ENCODE assay signal across 22 cellular contexts in the genomic region with DNA sequence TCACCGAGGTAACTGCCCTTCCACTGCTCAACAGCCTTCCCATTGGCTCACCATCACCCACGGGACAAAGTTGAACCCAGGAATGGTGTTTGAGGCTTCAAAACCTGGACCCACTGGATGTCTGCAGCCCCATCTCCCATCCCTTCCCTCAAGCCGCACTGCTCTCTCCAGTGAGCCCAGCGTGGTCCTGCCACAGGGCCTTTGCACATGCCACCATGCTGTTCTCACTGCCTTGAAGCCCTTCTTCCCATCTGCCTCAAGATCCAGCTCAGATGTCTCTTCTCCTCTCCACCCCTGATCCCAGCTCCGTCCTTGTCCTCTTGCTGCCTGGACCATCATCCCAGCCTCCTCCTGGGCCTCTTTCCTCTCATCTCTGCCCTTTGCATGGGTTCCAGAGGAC. TPM values are rescaled to one million over a fixed set of nuclear protein-coding genes. Genes with fewer than 3 reads are reported as not detected.
DNase-seq lines count a peak whose midpoint lies in the region; ATAC-seq, FAIRE-seq and TF ChIP-seq lines count a peak whose summit lies in the region.
"Had no signal": no experiment of that assay in that cellular context is flagged by ENCODE, and none has a peak within 500 bp of the region (broad histone marks: within the 10 kb centered on the region; RNA-seq: fewer than 3 reads in every experiment).

No MANE protein-coding gene starts in this region.

- no TSS peak for BruUV-seq in Calu3 (replicated peaks; lab: Mats Ljungman, UMichigan)

- POLR2A ChIA-PET in T-cell (lab: Charles Lee) (interaction anchor here in 1 of 2 donors (0.8 kb wide), 1 partner anchor 20 kb away, joined by 6 read pairs; no protein-coding TSS in a partner anchor), H1 (lab: Charles Lee; ENCODE audit: partially characterized antibody) (interaction anchor here (0.7 to 4.0 kb wide), 3 partner anchors 10 to 217 kb away, joined by 3 to 48 read pairs (median 4); a partner anchor contains a TSS), SK-N-SH (lab: Yijun Ruan, JAX) (no interaction called here)

- H3F3A ChIP-seq in SK-N-SH (replicated peaks; ENCODE audit: insufficient read depth) = no peaks in the 10 kb centered on the region
- no peaks in the 10 kb centered on the region for H3F3A ChIP-seq in MM.1S (ENCODE audit: insufficient read depth, low read length)

- H3K4me3 Mint-ChIP-seq in Calu3 (ENCODE audit: low read depth, unreplicated experiment) (no peak overlapping the region), T-cell (no peak overlapping the region)
- H3K4me3 Mint-ChIP-seq: CD4-positive, CD25-positive, alpha-beta regulatory T cell; CD8-positive, alpha-beta memory T cell had no signal

- H3K4me1 Mint-ChIP-seq in Calu3 (ENCODE audit: low read depth, unreplicated experiment) (peaks cover 13% of the 10 kb centered on the region), T-cell (peaks cover 19 to 32% (median 31%) of the 10 kb centered on the region in 3 donors)

- H3K27ac ChIP-seq in H1 (ENCODE audit: low read depth, low read length) (no peak overlapping the region), osteoblast (ENCODE audit: low read depth, low read length) (no peak overlapping the region), SK-N-SH (ENCODE audit: low read depth in 2 of 2, low read length in 1 of 2) (no peak overlapping the region), MM.1S (ENCODE audit: low read length) (no peak overlapping the region)
- H3K27ac ChIP-seq: GM23248 had no signal

- H3K79me1 ChIP-seq in H1 (ENCODE audit: low read depth, low read length) = peaks cover 6% of the 10 kb centered on the region

- CTCF ChIA-PET in Calu3 (lab: Charles Lee) = no interaction called here
- CTCF ChIA-PET in T-cell (lab: Charles Lee) = no interaction called here
- CTCF ChIA-PET in H1 (lab: Charles Lee; ENCODE audit: partially characterized antibody) = interaction anchor here (0.8 to 1.3 kb wide), 3 partner anchors 21 to 150 kb away, joined by 3 to 5 read pairs (median 3); no protein-coding TSS in a partner anchor
- CTCF ChIA-PET in SK-N-SH (lab: Yijun Ruan, JAX) = interaction anchor here (1.0 to 1.3 kb wide), 2 partner anchors 15 to 298 kb away, joined by 4 read pairs; no protein-coding TSS in a partner anchor

- DNase-seq in Calu3 (no peak), T-cell (no peak), H1 (ENCODE audit: low read depth in 1 of 2, low spot score in 2 of 2) (no peak), osteoblast (ENCODE audit: insufficient read length, low spot score, missing footprints) (peak; percentile 43), GM20000 (ENCODE audit: low spot score) (no peak), SK-N-SH (no peak), MM.1S (no peak)
- DNase-seq: BE2C; C1 segment of cervical spinal cord; CD4-positive, CD25-positive, alpha-beta regulatory T cell; CD8-positive, alpha-beta memory T cell; COR-L47; GM23248; H9; IMR-90; KBM-7 had no signal

- H3K9me3 Mint-ChIP-seq in Calu3 (ENCODE audit: low read depth, unreplicated experiment) (peaks cover 3% of the 10 kb centered on the region), T-cell (no peaks in the 10 kb centered on the region)

- H2BK20ac ChIP-seq in H1 (ENCODE audit: low read length) = no peak overlapping the region

- H2BK5ac ChIP-seq in H1 (ENCODE audit: low read depth, low read length) = no peak overlapping the region

- 0 out of 2 replicates have a peak overlapping the region, but pooled peaks have one; percentile 60 for H2AK5ac ChIP-seq in H1 (ENCODE audit: low read depth, low read length)

- H3K4me2 ChIP-seq in H1 (ENCODE audit: insufficient read depth in 1 of 2, low read depth in 2 of 2, low read length in 2 of 2) (no peak overlapping the region), osteoblast (ENCODE audit: insufficient read depth, low read length) (no peak overlapping the region), SK-N-SH (no peak overlapping the region), MM.1S (ENCODE audit: low read depth, low read length) (no peak overlapping the region)

- no peak overlapping the region for H3K23ac ChIP-seq in H1 (ENCODE audit: insufficient read length)

- H2BK12ac ChIP-seq in H1 (ENCODE audit: low read depth, low read length) = peak overlapping the region; percentile 27; the same call in 1 of the 2 replicates

- H4K20me1 ChIP-seq in H1 (replicated peaks in 1 of 2; ENCODE audit: control insufficient read depth in 1 of 2, insufficient read depth in 2 of 2, low read length in 2 of 2) = peaks cover 6 to 25% of the 10 kb centered on the region in 2 experiments
- no peaks in the 10 kb centered on the region for H4K20me1 ChIP-seq in osteoblast (ENCODE audit: insufficient read depth, low read length)
- H4K20me1 ChIP-seq in SK-N-SH (ENCODE audit: insufficient read depth) = no peaks in the 10 kb centered on the region
- H4K20me1 ChIP-seq in MM.1S (ENCODE audit: insufficient read depth, low read length) = no peaks in the 10 kb centered on the region

- H2AFZ ChIP-seq in H1 (ENCODE audit: low read length) (no peak overlapping the region), osteoblast (ENCODE audit: low read length) (no peak overlapping the region), SK-N-SH (ENCODE audit: low read depth) (no peak overlapping the region), MM.1S (ENCODE audit: low read length) (no peak overlapping the region)
- H2AFZ ChIP-seq: GM23248 had no signal

- peaks cover 27 to 59% (median 51%) of the 10 kb centered on the region in 4 experiments for H3K27me3 ChIP-seq in H1 (replicated peaks in 1 of 4; ENCODE audit: control insufficient read depth in 3 of 4, extremely low read depth in 1 of 4, insufficient read depth in 3 of 4, low read length in 3 of 4)
- peaks cover 37% of the 10 kb centered on the region for H3K27me3 ChIP-seq in osteoblast (ENCODE audit: insufficient read depth, low read length)
- H3K27me3 ChIP-seq in SK-N-SH (ENCODE audit: insufficient read depth) = peaks cover 34% of the 10 kb centered on the region
- peaks cover 42% of the 10 kb centered on the region for H3K27me3 ChIP-seq in MM.1S (replicated peaks; ENCODE audit: insufficient read depth, low read length)

- H4K91ac ChIP-seq in H1 (replicated peaks; ENCODE audit: insufficient read length, low read length) = no peak overlapping the region

- no peak overlapping the region for H4K8ac ChIP-seq in H1 (ENCODE audit: extremely low read depth, insufficient read depth, low read length)

- H3K4me1 ChIP-seq in H1 (replicated peaks in 1 of 4; ENCODE audit: control insufficient read depth in 3 of 4, insufficient read depth in 4 of 4, low read length in 3 of 4) (peaks cover 6 to 21% (median 9%) of the 10 kb centered on the region in 4 experiments), osteoblast (ENCODE audit: insufficient read depth, low read length) (no peaks in the 10 kb centered on the region), SK-N-SH (ENCODE audit: control insufficient read depth in 1 of 2, insufficient read depth in 2 of 2, low read depth in 1 of 2, low read length in 1 of 2) (peaks cover 0 to 6% of the 10 kb centered on the region in 2 experiments; a peak in 1 of 4 replicates), MM.1S (ENCODE audit: low read length) (no peaks in the 10 kb centered on the region)
- H3K4me1 ChIP-seq: BE2C had no signal

- no peak overlapping the region for H3K18ac ChIP-seq in H1 (ENCODE audit: extremely low read depth, low read length)

- TF ChIP-seq POLR2A in H1 (IDR thresholded peaks at IDR 0.05; ENCODE audit: control extremely low read depth in 1 of 2, low read depth in 2 of 2, low read length in 2 of 2) = no peak

- H3K9me2 ChIP-seq in SK-N-SH (no peaks in the 10 kb centered on the region), MM.1S (replicated peaks; ENCODE audit: insufficient read depth, low read length) (no peaks in the 10 kb centered on the region)

- H3K27me3 Mint-ChIP-seq in Calu3 (ENCODE audit: unreplicated experiment) (no peaks in the 10 kb centered on the region), T-cell (peaks cover 49 to 64% of the 10 kb centered on the region in 2 donors)

- H3K9me3 ChIP-seq in H1 (ENCODE audit: insufficient read depth in 2 of 2, low read depth in 1 of 2, low read length in 1 of 2) (no peaks in the 10 kb centered on the region), osteoblast (ENCODE audit: low read depth, low read length) (no peaks in the 10 kb centered on the region), SK-N-SH (no peaks in the 10 kb centered on the region), MM.1S (replicated peaks; ENCODE audit: insufficient read depth, low read length) (no peaks in the 10 kb centered on the region)
- H3K9me3 ChIP-seq: BE2C had no signal

- intact Hi-C loops in Calu3 (cut with micrococcal nuclease; ENCODE audit: unreplicated experiment) = no loop called here

- no peak for ATAC-seq in T-cell (replicated peaks in 1 of 4)

- FAIRE-seq in H1 (lab: Jason Lieb, UNC) = no peak
- FAIRE-seq: D721Med, G401.6, GM12891, GM19239, HTR-8/SVneo had no signal

- H3K4me3 ChIP-seq in H1 (ENCODE audit: extremely low read depth in 1 of 4, insufficient read depth in 2 of 4, low read depth in 3 of 4, low read length in 4 of 4) (no peak overlapping the region), osteoblast (ENCODE audit: insufficient read depth, low read length) (no peak overlapping the region), SK-N-SH (ENCODE audit: low read depth in 2 of 2, low read length in 1 of 2) (no peak overlapping the region), MM.1S (ENCODE audit: low read length) (no peak overlapping the region)
- H3K4me3 ChIP-seq: GM23248 had no signal

- H3K9ac ChIP-seq in H1 (replicated peaks in 1 of 4; ENCODE audit: extremely low read depth in 1 of 4, low read depth in 3 of 4, low read length in 3 of 4) (no peak overlapping the region), SK-N-SH (no peak overlapping the region), MM.1S (ENCODE audit: low read length) (no peak overlapping the region)
- H3K9ac ChIP-seq: GM23248 had no signal

- TF ChIP-seq EP300 in H1 (IDR thresholded peaks at IDR 0.05; ENCODE audit: borderline replicate concordance in 1 of 2, low read depth in 2 of 2, low read length in 2 of 2) = no peak
- TF ChIP-seq EP300 in SK-N-SH (IDR thresholded peaks at IDR 0.05; ENCODE audit: borderline replicate concordance in 1 of 2, low read depth in 1 of 2, low read length in 1 of 2) = no peak

- H3K56ac ChIP-seq in H1 (replicated peaks; ENCODE audit: insufficient read length, low read depth, low read length) = no peak overlapping the region

- H3K4ac ChIP-seq in H1 (replicated peaks; ENCODE audit: insufficient read length, low read depth, low read length) = no peak overlapping the region

- peaks cover 4% of the 10 kb centered on the region for H3K36me3 Mint-ChIP-seq in Calu3 (ENCODE audit: insufficient read depth, unreplicated experiment)
- no peaks in the 10 kb centered on the region for H3K36me3 Mint-ChIP-seq in T-cell
- H3K36me3 Mint-ChIP-seq: CD4-positive, CD25-positive, alpha-beta regulatory T cell had no signal

- TF ChIP-seq RAD21 in H1 (IDR thresholded peaks at IDR 0.05 in 1 of 2, conservative IDR thresholded peaks at IDR 0.05 in 1 of 2; ENCODE audit: low read depth in 2 of 2, low read length in 2 of 2) (no peak), SK-N-SH (IDR thresholded peaks at IDR 0.05; ENCODE audit: low read length) (no peak)

- H2BK120ac ChIP-seq in H1 (replicated peaks; ENCODE audit: low read depth, low read length) = no peak overlapping the region

- H2BK15ac ChIP-seq in H1 (ENCODE audit: low read length) = no peak overlapping the region

- no peak overlapping the region for H3K14ac ChIP-seq in H1 (ENCODE audit: insufficient read length)

- H4K5ac ChIP-seq in H1 (ENCODE audit: insufficient read length, low read depth, low read length) = no peak overlapping the region

- peaks cover 26% of the 10 kb centered on the region; the same call in 1 of the 2 replicates for H3K23me2 ChIP-seq in H1 (ENCODE audit: low read depth, low read length)

- TF ChIP-seq CTCF in Calu3 (IDR thresholded peaks at IDR 0.05; ENCODE audit: unreplicated experiment) (no peak), H1 (IDR thresholded peaks at IDR 0.05; ENCODE audit: control extremely low read depth in 1 of 3, insufficient read depth in 1 of 3, low read depth in 1 of 3, low read length in 3 of 3) (no peak), osteoblast (IDR thresholded peaks at IDR 0.05; ENCODE audit: extremely low read depth, low read depth, low read length) (no peak), GM20000 (IDR thresholded peaks at IDR 0.05; ENCODE audit: extremely low read depth, missing control alignments) (no peak), SK-N-SH (IDR thresholded peaks at IDR 0.05) (no peak), MM.1S (IDR thresholded peaks at IDR 0.05; ENCODE audit: low read length) (no peak)

- peak overlapping the region; percentile 10 for H3K27ac Mint-ChIP-seq in Calu3 (ENCODE audit: unreplicated experiment)
- peak overlapping the region; percentile 6 to 15 for H3K27ac Mint-ChIP-seq in T-cell
- H3K27ac Mint-ChIP-seq: CD4-positive, CD25-positive, alpha-beta regulatory T cell; CD8-positive, alpha-beta memory T cell; H9 had no signal

- no peaks in the 10 kb centered on the region for H3K79me2 ChIP-seq in H1 (ENCODE audit: control insufficient read depth in 1 of 2, insufficient read depth in 2 of 2, low read length in 2 of 2)
- no peaks in the 10 kb centered on the region for H3K79me2 ChIP-seq in osteoblast (ENCODE audit: insufficient read depth, low read length)
- no peaks in the 10 kb centered on the region for H3K79me2 ChIP-seq in SK-N-SH (ENCODE audit: insufficient read depth)
- no peaks in the 10 kb centered on the region for H3K79me2 ChIP-seq in MM.1S (ENCODE audit: low read length)

- no peaks in the 10 kb centered on the region for H3K36me3 ChIP-seq in H1 (ENCODE audit: control insufficient read depth in 2 of 4, insufficient read depth in 4 of 4, low read length in 3 of 4)
- H3K36me3 ChIP-seq in osteoblast (ENCODE audit: insufficient read depth, low read length) = no peaks in the 10 kb centered on the region
- no peaks in the 10 kb centered on the region for H3K36me3 ChIP-seq in SK-N-SH (replicated peaks in 1 of 2; ENCODE audit: control insufficient read depth in 1 of 2, insufficient read depth in 2 of 2, low read length in 1 of 2)
- H3K36me3 ChIP-seq in MM.1S (replicated peaks; ENCODE audit: insufficient read depth, low read length) = no peaks in the 10 kb centered on the region
- H3K36me3 ChIP-seq: BE2C had no signal

- WGBS in H1 (ENCODE audit: extremely low coverage in 1 of 2, insufficient coverage in 1 of 2, insufficient read length in 1 of 2, insufficient replicate concordance in 2 of 2, low coverage in 1 of 2, low lambda C conversion rate in 2 of 2, missing lambda C conversion rate in 1 of 2), 2 experiments = 77% methylated on average over 5 of the region's 5 CpGs; no CpG with 5 or more reads in 1 of the 2 experiments
- WGBS in SK-N-SH (ENCODE audit: low lambda C conversion rate) = 42% methylated on average over 5 of the region's 5 CpGs

RNA-seq across cellular contexts. Expression of a gene that starts 4.0 kb away (rescaled TPM):
- total RNA-seq in Calu3 (2022) (not detected in 2 replicates), T-cell (not detected), osteoblast (not detected in 2 replicates)
- 0.98 and 1.0 TPM in 2 replicates for total RNA-seq in H1 (2021; fragmentation: NEBNext Ultra II Directional; extraction: Animal tissue kit (Norgen Biotek cat#: 25700))
- polyA plus RNA-seq in H1 (2011; rRNA removed) (0.76 and 1.1 TPM in 2 replicates), SK-N-SH (2012; rRNA removed) (0.02 TPM in 1 of 2 replicates, not detected in the other)
- polyA plus RNA-seq in H1 (2011; cell fraction: cytosol; rRNA removed) = 0.54 TPM
- polyA plus RNA-seq in H1 (2011; cell fraction: nucleus; rRNA removed) = 1.2 TPM
- 0.58 to 1.3 TPM (median 1.1 TPM) in 4 replicates for polyA plus RNA-seq in H1 (2012, experiment 1 of 2)
- polyA plus RNA-seq in H1 (2012, experiment 2 of 2) = 0.34 TPM
- 0.91 TPM for polyA plus RNA-seq in H1 (2013, experiment 1 of 2)
- polyA plus RNA-seq in H1 (2013, experiment 2 of 2) = 1.0 TPM
- 0.63 and 0.82 TPM in 2 replicates for polyA minus RNA-seq in H1 (2011; rRNA and poly(A)+ RNA removed)
- polyA minus RNA-seq in H1 (2011; cell fraction: cytosol; rRNA and poly(A)+ RNA removed) = 0.66 TPM
- 1.00 TPM for polyA minus RNA-seq in H1 (2011; cell fraction: nucleus; rRNA and poly(A)+ RNA removed)
- 0.01 and 0.03 TPM in 2 replicates for polyA plus RNA-seq in SK-N-SH (2012; cell fraction: cytosol; rRNA removed)
- polyA plus RNA-seq in SK-N-SH (2012; cell fraction: nucleus; rRNA removed) = 0.02 and 0.04 TPM in 2 replicates
- total RNA-seq: A172; CD4-positive, CD25-positive, alpha-beta regulatory T cell; CD8-positive, alpha-beta memory T cell; GM23248; IMR-90 had no signal
- polyA plus RNA-seq: CD4-positive, CD25-positive, alpha-beta regulatory T cell; CD8-positive, alpha-beta memory T cell; GM23248; IMR-90 had no signal

RNA-seq across cellular contexts. Expression of a gene that starts 22.4 kb away (rescaled TPM):
- 41.6 and 44.9 TPM in 2 replicates for total RNA-seq in Calu3 (2022)
- total RNA-seq in T-cell = 10 to 100 TPM in 3 of 5 donors, 1 to 10 TPM in 2; 6.8 to 18.9 (median 14.7) TPM
- 96.9 and 106 TPM in 2 replicates for total RNA-seq in H1 (2021; fragmentation: NEBNext Ultra II Directional; extraction: Animal tissue kit (Norgen Biotek cat#: 25700))
- polyA plus RNA-seq in H1 (2011; rRNA removed) = 152 and 195 TPM in 2 replicates
- polyA plus RNA-seq in H1 (2011; cell fraction: cytosol; rRNA removed) = 149 TPM
- 148 TPM for polyA plus RNA-seq in H1 (2011; cell fraction: nucleus; rRNA removed)
- polyA plus RNA-seq in H1 (2012, experiment 1 of 2) = 52.8 to 109 TPM (median 103 TPM) in 4 replicates
- 112 TPM for polyA plus RNA-seq in H1 (2012, experiment 2 of 2)
- polyA plus RNA-seq in H1 (2013, experiment 1 of 2) = 63.1 TPM
- 61.5 TPM for polyA plus RNA-seq in H1 (2013, experiment 2 of 2)
- 22.8 and 24.5 TPM in 2 replicates for polyA minus RNA-seq in H1 (2011; rRNA and poly(A)+ RNA removed)
- 51.8 TPM for polyA minus RNA-seq in H1 (2011; cell fraction: cytosol; rRNA and poly(A)+ RNA removed)
- 69.9 TPM for polyA minus RNA-seq in H1 (2011; cell fraction: nucleus; rRNA and poly(A)+ RNA removed)
- 55.4 and 65.1 TPM in 2 replicates for total RNA-seq in osteoblast
- 60.9 and 65.4 TPM in 2 replicates for polyA plus RNA-seq in SK-N-SH (2012; rRNA removed)
- polyA plus RNA-seq in SK-N-SH (2012; cell fraction: cytosol; rRNA removed) = 31.2 and 47.8 TPM in 2 replicates
- polyA plus RNA-seq in SK-N-SH (2012; cell fraction: nucleus; rRNA removed) = 43.5 and 46.8 TPM in 2 replicates

RNA-seq across cellular contexts. Expression of a gene that starts 25.5 kb away (rescaled TPM):
- not detected in 2 replicates for total RNA-seq in Calu3 (2022)
- not detected for total RNA-seq in T-cell
- total RNA-seq in H1 (2021; fragmentation: NEBNext Ultra II Directional; extraction: Animal tissue kit (Norgen Biotek cat#: 25700)) = 3.2 and 3.6 TPM in 2 replicates
- 2.2 and 3.3 TPM in 2 replicates for polyA plus RNA-seq in H1 (2011; rRNA removed)
- 1.5 TPM for polyA plus RNA-seq in H1 (2011; cell fraction: cytosol; rRNA removed)
- polyA plus RNA-seq in H1 (2011; cell fraction: nucleus; rRNA removed) = 3.0 TPM
- polyA plus RNA-seq in H1 (2012, experiment 1 of 2) = 1.6 to 3.1 TPM (median 2.6 TPM) in 4 replicates
- 2.9 TPM for polyA plus RNA-seq in H1 (2012, experiment 2 of 2)
- polyA plus RNA-seq in H1 (2013, experiment 1 of 2) = 9.1 TPM
- 8.6 TPM for polyA plus RNA-seq in H1 (2013, experiment 2 of 2)
- polyA minus RNA-seq in H1 (2011; rRNA and poly(A)+ RNA removed) = 0.41 and 0.49 TPM in 2 replicates
- not detected for polyA minus RNA-seq in H1 (2011; cell fraction: cytosol; rRNA and poly(A)+ RNA removed)
- polyA minus RNA-seq in H1 (2011; cell fraction: nucleus; rRNA and poly(A)+ RNA removed) = 2.1 TPM
- not detected in 2 replicates for total RNA-seq in osteoblast
- not detected in 2 replicates for polyA plus RNA-seq in SK-N-SH (2012; rRNA removed)
- not detected in 2 replicates for polyA plus RNA-seq in SK-N-SH (2012; cell fraction: cytosol; rRNA removed)
- 0.27 and 0.29 TPM in 2 replicates for polyA plus RNA-seq in SK-N-SH (2012; cell fraction: nucleus; rRNA removed)
- total RNA-seq: A172; CD4-positive, CD25-positive, alpha-beta regulatory T cell; CD8-positive, alpha-beta memory T cell; GM23248; IMR-90 had no signal
- polyA plus RNA-seq: CD4-positive, CD25-positive, alpha-beta regulatory T cell; CD8-positive, alpha-beta memory T cell; GM23248; IMR-90 had no signal

RNA-seq across cellular contexts. Expression of a gene that starts 31.5 kb away (rescaled TPM):
- total RNA-seq in Calu3 (2022) (239 and 287 TPM in 2 replicates), T-cell (10 to 100 TPM; 27.5 to 75.2 (median 35.1) TPM), osteoblast (37.3 and 66.9 TPM in 2 replicates)
- 398 and 402 TPM in 2 replicates for total RNA-seq in H1 (2021; fragmentation: NEBNext Ultra II Directional; extraction: Animal tissue kit (Norgen Biotek cat#: 25700))
- polyA plus RNA-seq in H1 (2011; rRNA removed) (466 and 530 TPM in 2 replicates), SK-N-SH (2012; rRNA removed) (84.7 and 133 TPM in 2 replicates)
- polyA plus RNA-seq in H1 (2011; cell fraction: cytosol; rRNA removed) = 396 TPM
- 278 TPM for polyA plus RNA-seq in H1 (2011; cell fraction: nucleus; rRNA removed)
- 185 to 258 TPM (median 204 TPM) in 4 replicates for polyA plus RNA-seq in H1 (2012, experiment 1 of 2)
- polyA plus RNA-seq in H1 (2012, experiment 2 of 2) = 110 TPM
- 234 TPM for polyA plus RNA-seq in H1 (2013, experiment 1 of 2)
- 223 TPM for polyA plus RNA-seq in H1 (2013, experiment 2 of 2)
- polyA minus RNA-seq in H1 (2011; rRNA and poly(A)+ RNA removed) = 54.5 and 104 TPM in 2 replicates
- 239 TPM for polyA minus RNA-seq in H1 (2011; cell fraction: cytosol; rRNA and poly(A)+ RNA removed)
- polyA minus RNA-seq in H1 (2011; cell fraction: nucleus; rRNA and poly(A)+ RNA removed) = 43.1 TPM
- polyA plus RNA-seq in SK-N-SH (2012; cell fraction: cytosol; rRNA removed) = 57.1 and 81.7 TPM in 2 replicates
- 42.8 and 70.9 TPM in 2 replicates for polyA plus RNA-seq in SK-N-SH (2012; cell fraction: nucleus; rRNA removed)

RNA-seq across cellular contexts. Expression of a gene that starts 37.4 kb away (rescaled TPM):
- 11.9 and 13.0 TPM in 2 replicates for total RNA-seq in Calu3 (2022)
- total RNA-seq in T-cell = 10 to 100 TPM; 14.2 to 24.1 (median 16.2) TPM
- 10.8 and 12.9 TPM in 2 replicates for total RNA-seq in H1 (2021; fragmentation: NEBNext Ultra II Directional; extraction: Animal tissue kit (Norgen Biotek cat#: 25700))
- 1.7 and 4.5 TPM in 2 replicates for polyA plus RNA-seq in H1 (2011; rRNA removed)
- 1.4 TPM for polyA plus RNA-seq in H1 (2011; cell fraction: cytosol; rRNA removed)
- 4.4 TPM for polyA plus RNA-seq in H1 (2011; cell fraction: nucleus; rRNA removed)
- 3.2 to 7.6 TPM (median 6.6 TPM) in 4 replicates for polyA plus RNA-seq in H1 (2012, experiment 1 of 2)
- polyA plus RNA-seq in H1 (2012, experiment 2 of 2) = 4.7 TPM
- 6.7 TPM for polyA plus RNA-seq in H1 (2013, experiment 1 of 2)
- 7.0 TPM for polyA plus RNA-seq in H1 (2013, experiment 2 of 2)
- polyA minus RNA-seq in H1 (2011; rRNA and poly(A)+ RNA removed) = 0.61 and 0.82 TPM in 2 replicates
- 8.8 TPM for polyA minus RNA-seq in H1 (2011; cell fraction: cytosol; rRNA and poly(A)+ RNA removed)
- 7.2 TPM for polyA minus RNA-seq in H1 (2011; cell fraction: nucleus; rRNA and poly(A)+ RNA removed)
- total RNA-seq in osteoblast = 1.5 and 2.9 TPM in 2 replicates
- 0.73 and 1.6 TPM in 2 replicates for polyA plus RNA-seq in SK-N-SH (2012; rRNA removed)
- 0.58 and 1.1 TPM in 2 replicates for polyA plus RNA-seq in SK-N-SH (2012; cell fraction: cytosol; rRNA removed)
- polyA plus RNA-seq in SK-N-SH (2012; cell fraction: nucleus; rRNA removed) = 3.7 and 4.2 TPM in 2 replicates

Comparison
In these comparisons a context has a peak if more than half of its experiments do, and no peak if none do; other contexts are left out.
1. CTCF ChIA-PET loops: an anchor here in H1 (0.8 to 1.3 kb wide) and SK-N-SH (1.0 to 1.3 kb wide); none called in Calu3 and T-cell.